Comparison of ENCODE assay signal across 26 cellular contexts in the genomic region with DNA sequence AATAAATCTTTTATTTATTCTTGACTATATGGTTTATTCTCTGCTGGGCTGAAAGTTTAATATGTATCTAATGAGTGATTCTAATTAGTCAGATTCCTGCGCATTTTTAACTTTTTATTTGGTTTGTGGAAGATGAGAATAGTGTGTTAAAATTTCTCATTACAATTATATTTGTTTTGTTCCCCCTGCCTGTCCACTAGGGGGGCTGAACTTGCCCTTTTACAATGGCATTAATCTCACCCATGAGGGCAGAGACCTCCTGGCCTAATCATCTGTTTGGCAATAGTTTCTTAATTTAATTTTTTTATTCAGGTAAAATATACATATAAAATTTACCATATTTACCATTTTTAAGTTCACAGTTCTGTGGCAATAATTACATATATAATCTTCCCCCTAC.
"Had no signal": no experiment of that assay in that cellular context is flagged by ENCODE, and none has a peak within 500 bp of the region (broad histone marks: within the 10 kb centered on the region; RNA-seq: fewer than 3 reads in every experiment).

No MANE protein-coding gene starts in this region.

- H3K4me3 ChIP-seq: breast epithelium, colonic mucosa, dorsolateral prefrontal cortex, gastroesophageal sphincter, ovary, prostate gland, upper lobe of right lung had no signal

- H3K36me3 ChIP-seq: breast epithelium, colonic mucosa, gastroesophageal sphincter, neutrophil, ovary, prostate gland, upper lobe of right lung had no signal

- DNase-seq: activated CD4-positive, alpha-beta memory T cell treated with anti-CD3 and anti-CD28 coated beads, Interleukin-2, amount 10 ng/mL, durations not matched to agents 7 days and 5 days; activated CD4-positive, alpha-beta T cell treated with anti-CD3 and anti-CD28 coated beads for 48 hours; activated effector memory CD4-positive, alpha-beta T cell treated with Interleukin-2 at 50 U/mL for 16 hours; activated naive CD4-positive, alpha-beta T cell treated with anti-CD3 and anti-CD28 coated beads for 36 hours; activated naive CD8-positive, alpha-beta T cell treated with anti-CD3 and anti-CD28 coated beads, Interleukin-2, amount 10 ng/mL, durations not matched to agents 7 days and 5 days; activated T-cell treated with anti-CD3 and anti-CD28 coated beads, Interleukin-2, amount 50 U/mL, for 72 hours; amniotic stem cell; colonic mucosa; dorsolateral prefrontal cortex; effector memory CD8-positive, alpha-beta T cell; head of caudate nucleus; hypothalamus; left ventricle myocardium superior; mammary epithelial cell; natural killer cell; ovary; stimulated activated CD4-positive, alpha-beta T cell treated with anti-CD3 and anti-CD28 coated beads, Interleukin-12 subunit alpha, Interleukin-12 subunit beta, amount 100 ng/mL, for 4 hours; stimulated activated CD4-positive, alpha-beta T cell treated with anti-CD3 and anti-CD28 coated beads, Interleukin-4, amount 100 ng/mL, for 4 hours; stimulated activated naive CD8-positive, alpha-beta T cell treated with anti-CD3 and anti-CD28 coated beads, Interleukin-15, Interleukin-2, amounts not matched to agents 100 U/mL and 50 U/mL, for 24 hours; upper lobe of right lung had no signal

- H3K27ac Mint-ChIP-seq: activated CD4-positive, alpha-beta memory T cell treated with anti-CD3 and anti-CD28 coated beads, Interleukin-2, amount 10 ng/mL, durations not matched to agents 7 days and 5 days; activated naive CD4-positive, alpha-beta T cell treated with anti-CD3 and anti-CD28 coated beads for 36 hours; activated naive CD8-positive, alpha-beta T cell treated with anti-CD3 and anti-CD28 coated beads, Interleukin-2, amount 10 ng/mL, durations not matched to agents 7 days and 5 days; effector memory CD8-positive, alpha-beta T cell; mesothelial cell of epicardium; natural killer cell had no signal

- H3K27me3 ChIP-seq: breast epithelium, colonic mucosa, gastroesophageal sphincter, neutrophil, ovary, upper lobe of right lung had no signal

- H3K9me3 Mint-ChIP-seq: activated CD4-positive, alpha-beta memory T cell treated with anti-CD3 and anti-CD28 coated beads, Interleukin-2, amount 10 ng/mL, durations not matched to agents 7 days and 5 days; activated naive CD4-positive, alpha-beta T cell treated with anti-CD3 and anti-CD28 coated beads for 36 hours; natural killer cell had no signal

- H3K27ac ChIP-seq: breast epithelium, colonic mucosa, dorsolateral prefrontal cortex, gastroesophageal sphincter, neutrophil, ovary, prostate gland, upper lobe of right lung had no signal

- H3K4me3 Mint-ChIP-seq: activated CD4-positive, alpha-beta memory T cell treated with anti-CD3 and anti-CD28 coated beads, Interleukin-2, amount 10 ng/mL, durations not matched to agents 7 days and 5 days; activated naive CD4-positive, alpha-beta T cell treated with anti-CD3 and anti-CD28 coated beads for 36 hours; activated naive CD8-positive, alpha-beta T cell treated with anti-CD3 and anti-CD28 coated beads, Interleukin-2, amount 10 ng/mL, durations not matched to agents 7 days and 5 days; activated T-cell treated with anti-CD3 and anti-CD28 coated beads, Interleukin-2, amount 50 U/mL, for 72 hours; central memory CD8-positive, alpha-beta T cell; effector memory CD8-positive, alpha-beta T cell; mesothelial cell of epicardium; natural killer cell had no signal

- H3K36me3 Mint-ChIP-seq: activated naive CD8-positive, alpha-beta T cell treated with anti-CD3 and anti-CD28 coated beads, Interleukin-2, amount 10 ng/mL, durations not matched to agents 7 days and 5 days; mesothelial cell of epicardium; natural killer cell had no signal

- ATAC-seq: activated T-cell treated with anti-CD3 and anti-CD28 coated beads, Interleukin-2, amount 50 U/mL, for 72 hours; effector memory CD8-positive, alpha-beta T cell; gastroesophageal sphincter; left ventricle myocardium superior; natural killer cell; stimulated activated naive CD8-positive, alpha-beta T cell treated with anti-CD3 and anti-CD28 coated beads, Interleukin-15, Interleukin-2, amounts not matched to agents 100 U/mL and 50 U/mL, for 24 hours; upper lobe of right lung had no signal

- H3K4me1 ChIP-seq: breast epithelium, colonic mucosa, gastroesophageal sphincter, prostate gland, upper lobe of right lung had no signal

- H3K9me3 ChIP-seq: colonic mucosa, neutrophil, ovary, prostate gland, upper lobe of right lung had no signal

- H3K4me1 Mint-ChIP-seq: activated CD4-positive, alpha-beta memory T cell treated with anti-CD3 and anti-CD28 coated beads, Interleukin-2, amount 10 ng/mL, durations not matched to agents 7 days and 5 days; activated naive CD8-positive, alpha-beta T cell treated with anti-CD3 and anti-CD28 coated beads, Interleukin-2, amount 10 ng/mL, durations not matched to agents 7 days and 5 days; central memory CD8-positive, alpha-beta T cell; mesothelial cell of epicardium; natural killer cell had no signal
